22 cellular contexts compared by ENCODE assay signal in genomic region chr2:199883474-199884212, GRCh38.
"Had no signal": no experiment of that assay in that cellular context is flagged by ENCODE, and none has a peak within 500 bp of the region (broad histone marks: within the 10 kb centered on the region; RNA-seq: fewer than 3 reads in every experiment).

No MANE protein-coding gene starts in this region.

- H3K4me1 ChIP-seq: ascending aorta, gastrocnemius medialis had no signal

- H3K4me3 ChIP-seq: ascending aorta, coronary artery, dorsolateral prefrontal cortex, gastrocnemius medialis, mucosa of descending colon, skin epidermis, thoracic aorta had no signal

- H3K36me3 ChIP-seq: ascending aorta, brain microvascular endothelial cell, gastrocnemius medialis, thoracic aorta had no signal

- H3K27ac ChIP-seq: ascending aorta, brain microvascular endothelial cell, coronary artery, dorsolateral prefrontal cortex, gastrocnemius medialis, skin epidermis, thoracic aorta had no signal

- DNase-seq: activated CD4-positive, alpha-beta T cell treated with anti-CD3 and anti-CD28 coated beads, Interleukin-2, amount 50 U/mL, for 1 hour; activated CD4-positive, CD25-positive, alpha-beta regulatory T cell treated with anti-CD3 and anti-CD28 coated beads, Interleukin-2, amount 50 U/mL, for 72 hours; activated effector memory CD4-positive, alpha-beta T cell treated with Interleukin-2 at 50 U/mL for 16 hours; activated naive CD4-positive, alpha-beta T cell treated with anti-CD3 and anti-CD28 coated beads for 36 hours; activated naive CD8-positive, alpha-beta T cell treated with anti-CD3 and anti-CD28 coated beads, Interleukin-2, amount 10 ng/mL, durations not matched to agents 7 days and 5 days; activated T-cell treated with anti-CD3 and anti-CD28 coated beads for 4 hours; activated T-cell treated with anti-CD3 and anti-CD28 coated beads, Interleukin-2, amount 50 U/mL, for 72 hours; brain microvascular endothelial cell; dorsolateral prefrontal cortex; effector memory CD4-positive, alpha-beta T cell; gastrocnemius medialis; glutamatergic neuron; islet precursor cell; left cardiac atrium; left ventricle myocardium superior; mucosa of descending colon; stimulated activated CD4-positive, alpha-beta T cell treated with anti-CD3 and anti-CD28 coated beads, Interleukin-12 subunit alpha, Interleukin-12 subunit beta, amount 100 ng/mL, for 4 hours; stimulated activated CD4-positive, alpha-beta T cell treated with anti-CD3 and anti-CD28 coated beads, Interleukin-4, amount 100 ng/mL, for 24 hours had no signal

- H3K9me3 ChIP-seq: ascending aorta, gastrocnemius medialis, mucosa of descending colon, thoracic aorta had no signal

- H3K27me3 ChIP-seq: ascending aorta, brain microvascular endothelial cell, dorsolateral prefrontal cortex, gastrocnemius medialis had no signal
